Comparison of ENCODE assay signal across 8 cellular contexts in the genomic region with DNA sequence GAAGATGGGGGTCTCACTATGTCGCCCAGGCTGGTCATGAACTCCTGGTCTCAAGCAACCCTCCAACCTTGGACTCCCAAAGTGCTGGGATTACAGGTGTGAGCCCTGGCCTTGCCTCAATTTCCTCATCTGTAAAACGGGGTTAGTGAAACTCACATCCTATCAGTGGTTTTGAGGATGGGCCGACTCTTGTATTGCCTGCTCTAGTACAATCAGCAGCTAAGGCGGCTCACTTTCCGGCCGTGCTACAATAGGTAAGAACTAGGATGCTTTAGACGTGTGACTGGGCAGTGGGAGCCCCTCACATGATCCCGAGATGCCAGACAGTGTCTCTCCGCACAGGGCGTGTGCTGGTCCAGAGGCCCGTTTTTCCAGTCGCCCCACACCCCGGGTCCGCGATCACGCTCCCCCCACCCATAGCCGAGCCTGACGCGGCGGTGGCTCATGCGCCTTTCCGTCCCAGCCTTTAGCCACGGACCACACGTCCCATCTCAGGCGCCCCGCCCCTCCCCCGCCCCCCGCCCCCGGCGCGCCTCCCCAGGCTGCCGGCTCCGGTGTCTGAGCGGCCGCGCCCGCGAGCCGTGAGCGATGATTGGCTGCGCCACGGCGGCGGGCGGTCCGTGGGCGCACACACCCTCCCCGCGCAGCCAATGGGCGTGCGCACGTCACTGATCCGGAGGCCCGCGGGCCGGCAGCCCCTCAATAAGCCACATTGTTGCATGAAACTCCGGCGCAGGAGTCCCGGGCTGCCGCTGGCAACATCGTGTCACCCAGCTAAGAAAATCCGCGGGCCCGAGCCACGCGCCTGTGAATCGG. TPM values are rescaled to one million over a fixed set of nuclear protein-coding genes. Genes with fewer than 3 reads are reported as not detected.
DNase-seq lines count a peak whose midpoint lies in the region; ATAC-seq and TF ChIP-seq lines count a peak whose summit lies in the region.

Gene HK2, plus strand, starts transcription at position 710 of the 816 bp plus-strand sequence. CDS start 454 bp downstream, outside the sequence.

- no peaks in the 10 kb centered on the region for H3K9me3 ChIP-seq in PC-3 (ENCODE audit: low read length)

- TSS peak; percentile 65 for BruUV-seq in PC-3 (replicated peaks; lab: Mats Ljungman, UMichigan)

- H3K4me3 Mint-ChIP-seq in stimulated activated effector memory CD8-positive, alpha-beta T cell treated with anti-CD3 and anti-CD28 coated beads, Interleukin-12 subunit alpha, Interleukin-12 subunit beta, amount 100 ng/mL, for 72 hours = peak within 1 kb of the TSS; percentile 77

- intact Hi-C loops in PC-3 (cut with micrococcal nuclease) = loop anchor here (2.0 kb wide), 2 partner anchors 93 to 143 kb away; no protein-coding TSS in a partner anchor

- H3K4me3 ChIP-seq in PC-3 (ENCODE audit: low read length) = peak within 1 kb of the TSS; percentile 82

- DNase-seq in COR-L47 (lab: John Stamatoyannopoulos, UW) (peak; percentile 60), HK-2 (ENCODE audit: unreplicated experiment) (peak; percentile 85), PC-3 (peak; percentile 96), activated T-cell treated with anti-CD3 and anti-CD28 coated beads for 48 hours (ENCODE audit: low read depth) (peak; percentile 89), myocyte (ENCODE audit: low read depth) (peak; percentile 88)
- peak in 1 of 2 donors; percentile 67 for DNase-seq in stimulated activated effector memory CD8-positive, alpha-beta T cell treated with anti-CD3 and anti-CD28 coated beads, Interleukin-12 subunit alpha, Interleukin-12 subunit beta, amount 100 ng/mL, for 72 hours (ENCODE audit: low spot score in 2 of 2)

- H3K4me2 ChIP-seq in PC-3 (ENCODE audit: low read length) = peak within 1 kb of the TSS; percentile 91

- H3K9ac ChIP-seq in PC-3 (ENCODE audit: low read length) = peak within 1 kb of the TSS; percentile 92

- peak within 1 kb of the TSS; percentile 75 for H3K27ac Mint-ChIP-seq in stimulated activated effector memory CD8-positive, alpha-beta T cell treated with anti-CD3 and anti-CD28 coated beads, Interleukin-12 subunit alpha, Interleukin-12 subunit beta, amount 100 ng/mL, for 72 hours

- H3K79me2 ChIP-seq in PC-3 (ENCODE audit: low read length) = peaks cover 47% of the 10 kb centered on the region

- H2AFZ ChIP-seq in PC-3 (ENCODE audit: low read length) = peak within 1 kb of the TSS; percentile 70

- peaks cover 19% of the 10 kb centered on the region for H4K20me1 ChIP-seq in PC-3 (ENCODE audit: low read length)

- peaks cover 42% of the 10 kb centered on the region for H3K4me1 ChIP-seq in PC-3 (ENCODE audit: insufficient read depth, low read length)

- no peaks in the 10 kb centered on the region for H3K9me3 Mint-ChIP-seq in stimulated activated effector memory CD8-positive, alpha-beta T cell treated with anti-CD3 and anti-CD28 coated beads, Interleukin-12 subunit alpha, Interleukin-12 subunit beta, amount 100 ng/mL, for 72 hours

- H3K27ac ChIP-seq in PC-3 (ENCODE audit: low read length) = peak within 1 kb of the TSS; percentile 68

- H3K36me3 Mint-ChIP-seq in stimulated activated effector memory CD8-positive, alpha-beta T cell treated with anti-CD3 and anti-CD28 coated beads, Interleukin-12 subunit alpha, Interleukin-12 subunit beta, amount 100 ng/mL, for 72 hours = peaks cover 32% of the 10 kb centered on the region

- POLR2A ChIA-PET in PC-3 (lab: Charles Lee; ENCODE audit: unreplicated experiment) = no interaction called here

- no peaks in the 10 kb centered on the region for H3K36me3 ChIP-seq in PC-3 (ENCODE audit: low read depth, low read length)

- CTCF ChIA-PET in PC-3 (lab: Charles Lee) = interaction anchor here (0.6 kb wide), 1 partner anchor 143 kb away, joined by 3 read pairs; no protein-coding TSS in a partner anchor

- peaks cover 55% of the 10 kb centered on the region for H3K4me1 Mint-ChIP-seq in stimulated activated effector memory CD8-positive, alpha-beta T cell treated with anti-CD3 and anti-CD28 coated beads, Interleukin-12 subunit alpha, Interleukin-12 subunit beta, amount 100 ng/mL, for 72 hours

- TF ChIP-seq CTCF in PC-3 (conservative IDR thresholded peaks at IDR 0.05; ENCODE audit: low read depth, low read length) = no peak

- H3K27me3 ChIP-seq in PC-3 (ENCODE audit: low read length) = no peaks in the 10 kb centered on the region

- no peaks in the 10 kb centered on the region for H3F3A ChIP-seq in PC-3 (ENCODE audit: low read length, unreplicated experiment)

- no peaks in the 10 kb centered on the region for H3K9me2 ChIP-seq in PC-3 (replicated peaks; ENCODE audit: low read length)

- ATAC-seq in GM19455 (IDR thresholded peaks at IDR 0.05; ENCODE audit: unreplicated experiment) = peak; percentile 78
- peak; percentile 80 for ATAC-seq in PC-3
- ATAC-seq in esophagus mucosa = peak; percentile 93
- ATAC-seq in stimulated activated effector memory CD8-positive, alpha-beta T cell treated with anti-CD3 and anti-CD28 coated beads, Interleukin-12 subunit alpha, Interleukin-12 subunit beta, amount 100 ng/mL, for 72 hours = peak; percentile 92

RNA-seq across cellular contexts. Expression of gene HK2, which starts in this region (rescaled TPM):
- total RNA-seq in PC-3 (2014; rRNA removed) (43.8 and 55.2 TPM in 2 replicates), esophagus mucosa (37.4 TPM), myocyte (7.0 and 8.3 TPM in 2 replicates)
- 9.1 TPM for polyA plus RNA-seq in myocyte (2012)
